In genomic region chr12:102891756-102892155, GRCh38 we compare ENCODE assay signal across 27 cellular contexts. TPM values are rescaled to one million over a fixed set of nuclear protein-coding genes. Genes with fewer than 3 reads are reported as not detected.
"Had no signal": no experiment of that assay in that cellular context is flagged by ENCODE, and none has a peak within 500 bp of the region (broad histone marks: within the 10 kb centered on the region; RNA-seq: fewer than 3 reads in every experiment).

No MANE protein-coding gene starts in this region.

- H3K27me3 ChIP-seq: gastroesophageal sphincter, heart left ventricle, stomach, suprapubic skin, uterus had no signal

- H3K4me1 ChIP-seq: esophagus squamous epithelium, gastroesophageal sphincter, heart left ventricle, stomach, suprapubic skin, uterus had no signal

- H3K4me3 ChIP-seq: esophagus squamous epithelium, gastroesophageal sphincter, heart left ventricle, mucosa of descending colon, smooth muscle cell, stomach, suprapubic skin, uterus had no signal

- H3K4me3 Mint-ChIP-seq: activated CD4-positive, alpha-beta memory T cell treated with anti-CD3 and anti-CD28 coated beads for 36 hours; activated naive CD8-positive, alpha-beta T cell treated with anti-CD3 and anti-CD28 coated beads for 36 hours; central memory CD8-positive, alpha-beta T cell; stimulated activated memory B cell treated with anti-CD40 and anti-IgM and Interleukin-4, amounts not matched to agents 10 μg/mL and 1 μg/mL and 100 μg/mL, for 72 hours had no signal

- ATAC-seq: gastroesophageal sphincter; heart left ventricle; left cardiac atrium; mucosa of descending colon; sciatic nerve; stimulated activated memory B cell treated with anti-CD40 and anti-IgM and Interleukin-4, amounts not matched to agents 10 μg/mL and 1 μg/mL and 100 μg/mL, for 72 hours had no signal

- H3K9me3 Mint-ChIP-seq: activated CD4-positive, alpha-beta memory T cell treated with anti-CD3 and anti-CD28 coated beads for 36 hours; activated naive CD8-positive, alpha-beta T cell treated with anti-CD3 and anti-CD28 coated beads for 36 hours; central memory CD8-positive, alpha-beta T cell; stimulated activated memory B cell treated with anti-CD40 and anti-IgM and Interleukin-4, amounts not matched to agents 10 μg/mL and 1 μg/mL and 100 μg/mL, for 72 hours had no signal

- H3K36me3 ChIP-seq: esophagus squamous epithelium, gastroesophageal sphincter, heart left ventricle, stomach, suprapubic skin, uterus had no signal

- H3K36me3 Mint-ChIP-seq: activated CD4-positive, alpha-beta memory T cell treated with anti-CD3 and anti-CD28 coated beads for 36 hours; activated naive CD8-positive, alpha-beta T cell treated with anti-CD3 and anti-CD28 coated beads for 36 hours; stimulated activated memory B cell treated with anti-CD40 and anti-IgM and Interleukin-4, amounts not matched to agents 10 μg/mL and 1 μg/mL and 100 μg/mL, for 72 hours had no signal

- H3K9me3 ChIP-seq: esophagus squamous epithelium, gastroesophageal sphincter, heart left ventricle, mucosa of descending colon, stomach, suprapubic skin, uterus had no signal

- H3K4me1 Mint-ChIP-seq: activated naive CD8-positive, alpha-beta T cell treated with anti-CD3 and anti-CD28 coated beads for 36 hours; central memory CD8-positive, alpha-beta T cell; stimulated activated memory B cell treated with anti-CD40 and anti-IgM and Interleukin-4, amounts not matched to agents 10 μg/mL and 1 μg/mL and 100 μg/mL, for 72 hours had no signal

- H3K27ac Mint-ChIP-seq: activated CD4-positive, alpha-beta memory T cell treated with anti-CD3 and anti-CD28 coated beads for 36 hours; activated naive CD8-positive, alpha-beta T cell treated with anti-CD3 and anti-CD28 coated beads for 36 hours; stimulated activated memory B cell treated with anti-CD40 and anti-IgM and Interleukin-4, amounts not matched to agents 10 μg/mL and 1 μg/mL and 100 μg/mL, for 72 hours had no signal

- DNase-seq: activated CD4-positive, alpha-beta memory T cell treated with anti-CD3 and anti-CD28 coated beads for 36 hours; activated CD4-positive, alpha-beta T cell treated with anti-CD3 and anti-CD28 coated beads for 48 hours; activated naive CD4-positive, alpha-beta T cell treated with Interleukin-2 at 50 U/mL for 16 hours; activated naive CD8-positive, alpha-beta T cell treated with anti-CD3 and anti-CD28 coated beads for 36 hours; activated T-cell treated with anti-CD3 and anti-CD28 coated beads, Interleukin-2, amount 50 U/mL, for 48 hours; esophagus squamous epithelium; heart left ventricle; islet precursor cell; left cardiac atrium; mesendoderm; mucosa of descending colon; posterior cingulate gyrus; stimulated activated CD4-positive, alpha-beta T cell treated with anti-CD3 and anti-CD28 coated beads, Interleukin-15, amount 100 ng/mL, for 24 hours; stomach; T-helper 9 cell; trophoblast cell; uterus had no signal

- H3K27ac ChIP-seq: esophagus squamous epithelium, gastroesophageal sphincter, heart left ventricle, stomach, suprapubic skin, uterus had no signal

RNA-seq across cellular contexts. Expression of gene PAH, which starts 25.3 kb away (rescaled TPM):
- total RNA-seq: activated CD4-positive, alpha-beta memory T cell treated with anti-CD3 and anti-CD28 coated beads for 36 hours; activated naive CD8-positive, alpha-beta T cell treated with anti-CD3 and anti-CD28 coated beads for 36 hours; astrocyte; dermis microvascular lymphatic vessel endothelial cell; esophagus squamous epithelium; lower leg skin; mucosa of descending colon; sciatic nerve; smooth muscle cell had no signal
- polyA plus RNA-seq: neural cell, smooth muscle cell had no signal
